ENCODE assay signal across 11 cellular contexts in the genomic region with DNA sequence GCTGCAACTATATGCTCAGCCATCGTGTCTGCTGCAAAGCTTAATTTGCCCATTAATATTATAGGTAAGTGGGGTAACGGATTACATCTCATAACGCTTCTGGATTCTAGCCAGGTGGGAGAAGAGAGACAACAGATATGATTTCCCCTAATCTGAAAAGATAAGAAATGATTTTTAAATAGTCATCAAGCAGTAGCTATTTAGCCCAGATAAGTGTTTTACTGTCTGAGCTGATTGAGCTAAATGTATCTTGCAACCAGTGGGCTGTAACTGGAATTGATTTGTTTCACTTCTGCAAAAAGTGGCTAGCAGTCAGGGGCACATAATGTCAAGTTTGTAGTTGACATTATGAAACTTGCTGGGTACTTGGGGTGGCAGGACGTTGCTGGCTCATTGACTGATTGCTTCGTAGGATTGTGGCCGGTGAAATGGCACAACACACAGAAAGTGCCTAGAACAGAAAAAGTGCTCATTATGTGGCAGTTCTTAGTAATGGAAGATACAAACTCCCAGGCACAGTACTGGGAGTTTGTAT. TPM values are rescaled to one million over a fixed set of nuclear protein-coding genes. Genes with fewer than 3 reads are reported as not detected.
A peak's percentile ranks its signal among the peaks of the same experiment; 100 is the strongest.
DNase-seq lines count a peak whose midpoint lies in the region; ATAC-seq, FAIRE-seq and TF ChIP-seq lines count a peak whose summit lies in the region.
"Had no signal": no experiment of that assay in that cellular context is flagged by ENCODE, and none has a peak within 500 bp of the region (broad histone marks: within the 10 kb centered on the region; RNA-seq: fewer than 3 reads in every experiment).

No MANE protein-coding gene starts in this region.

- peak; percentile 90 for FAIRE-seq in GM12892 (lab: Jason Lieb, UNC)
- FAIRE-seq in RCC 7860 (lab: Jason Lieb, UNC), result no peak

- H3K4me1 Mint-ChIP-seq in glutamatergic neuron (ENCODE audit: low read depth, unreplicated experiment), result no peaks in the 10 kb centered on the region
- H3K4me1 Mint-ChIP-seq: neural crest cell had no signal

- no peak for DNase-seq in GM12892 (ENCODE audit: insufficient read length)
- peak; percentile 84 for DNase-seq in SIG-M5 treated with dmso at 0.1 percent for 504 hours (lab: John Stamatoyannopoulos, UW; ENCODE audit: unreplicated experiment)
- DNase-seq in glutamatergic neuron, result no peak
- DNase-seq in NK-92 (lab: John Stamatoyannopoulos, UW; ENCODE audit: unreplicated experiment), result no peak
- DNase-seq in RCC 7860 (ENCODE audit: low spot score), result no peak
- no peak for DNase-seq in NCI-H226
- DNase-seq: activated CD4-positive, alpha-beta T cell treated with anti-CD3 and anti-CD28 coated beads for 4 hours; NCI-H2227 treated with DMSO at 0.1 percent for 48 hours had no signal

- H3K27me3 Mint-ChIP-seq in glutamatergic neuron (ENCODE audit: unreplicated experiment), result no peaks in the 10 kb centered on the region

- ATAC-seq in GM19468 (IDR thresholded peaks at IDR 0.05; ENCODE audit: extremely low read depth, unreplicated experiment) (peak; percentile 93), HG03097 (IDR thresholded peaks at IDR 0.05; ENCODE audit: low FRiP score, unreplicated experiment) (peak; percentile 74)

- no peaks in the 10 kb centered on the region for H3K36me3 Mint-ChIP-seq in glutamatergic neuron (ENCODE audit: unreplicated experiment)

- H3K9me3 Mint-ChIP-seq in glutamatergic neuron (ENCODE audit: unreplicated experiment), result no peaks in the 10 kb centered on the region
- H3K9me3 Mint-ChIP-seq: neural crest cell had no signal

- H3K4me3 Mint-ChIP-seq in glutamatergic neuron (ENCODE audit: unreplicated experiment), result no peak overlapping the region
- H3K4me3 Mint-ChIP-seq: neural crest cell had no signal

- TF ChIP-seq POLR2A in GM12892 (IDR thresholded peaks at IDR 0.05; ENCODE audit: low read depth, low read length), result no peak

- TF ChIP-seq CTCF in glutamatergic neuron (IDR thresholded peaks at IDR 0.05; ENCODE audit: partially characterized antibody, unreplicated experiment), result no peak

- H3K27ac Mint-ChIP-seq in glutamatergic neuron (ENCODE audit: unreplicated experiment), result no peak overlapping the region

RNA-seq across cellular contexts. Expression of a gene that starts 18.5 kb away (rescaled TPM):
- polyA plus RNA-seq in GM12892 (2012; ENCODE audit: missing spikeins), result 188 TPM
- 24.9 TPM for total RNA-seq in glutamatergic neuron (ENCODE audit: unreplicated experiment)

RNA-seq across cellular contexts. Expression of a gene that starts 18.9 kb away (rescaled TPM):
- polyA plus RNA-seq in GM12892 (2012; ENCODE audit: missing spikeins), result 42.2 TPM
- total RNA-seq in glutamatergic neuron (ENCODE audit: unreplicated experiment), result 60.9 TPM
